27 cellular contexts compared by ENCODE assay signal in genomic region chr9:132587484-132587858, GRCh38. TPM values are rescaled to one million over a fixed set of nuclear protein-coding genes. Genes with fewer than 3 reads are reported as not detected.
"Had no signal": no experiment of that assay in that cellular context is flagged by ENCODE, and none has a peak within 500 bp of the region (broad histone marks: within the 10 kb centered on the region; RNA-seq: fewer than 3 reads in every experiment).

No MANE protein-coding gene starts in this region.

- H3K4me3 Mint-ChIP-seq: activated CD8-positive, alpha-beta T cell treated with anti-CD3 and anti-CD28 coated beads, Interleukin-2, amount 10 ng/mL, durations not matched to agents 7 days and 5 days; activated naive CD4-positive, alpha-beta T cell treated with anti-CD3 and anti-CD28 coated beads, Interleukin-2, amount 50 U/mL, for 24 hours; effector memory CD8-positive, alpha-beta T cell; mesothelial cell of epicardium; natural killer cell treated with Interleukin-12 subunit alpha and Interleukin-12 subunit beta and Interleukin-15 and Interleukin-18, amount 100 ng/mL, for 72 hours; type B pancreatic cell had no signal

- H3K36me3 Mint-ChIP-seq: activated naive CD4-positive, alpha-beta T cell treated with anti-CD3 and anti-CD28 coated beads, Interleukin-2, amount 50 U/mL, for 24 hours had no signal

- DNase-seq: activated CD4-positive, alpha-beta T cell treated with anti-CD3 and anti-CD28 coated beads, Interleukin-2, amount 50 U/mL, for 1 hour; activated CD4-positive, CD25-positive, alpha-beta regulatory T cell treated with anti-CD3 and anti-CD28 coated beads, Interleukin-2, amount 50 U/mL, for 72 hours; activated CD8-positive, alpha-beta T cell treated with anti-CD3 and anti-CD28 coated beads, Interleukin-2, amount 10 ng/mL, durations not matched to agents 7 days and 5 days; activated gamma-delta T cell treated with Interleukin-2 at 50 U/mL for 16 hours; adrenal gland; central memory CD4-positive, alpha-beta T cell; effector memory CD8-positive, alpha-beta T cell; mammary epithelial cell; occipital lobe; sigmoid colon; stimulated activated CD4-positive, alpha-beta T cell treated with anti-CD3 and anti-CD28 coated beads, Interleukin-2, amount 100 ng/mL, for 48 hours; T-helper 2 cell had no signal

- H3K9me3 Mint-ChIP-seq: activated naive CD4-positive, alpha-beta T cell treated with anti-CD3 and anti-CD28 coated beads, Interleukin-2, amount 50 U/mL, for 24 hours; effector memory CD8-positive, alpha-beta T cell; mesothelial cell of epicardium; natural killer cell treated with Interleukin-12 subunit alpha and Interleukin-12 subunit beta and Interleukin-15 and Interleukin-18, amount 100 ng/mL, for 72 hours; type B pancreatic cell had no signal

- H3K4me3 ChIP-seq: adrenal gland, hepatocyte, sigmoid colon, thoracic aorta, vagina had no signal

- H3K79me2 ChIP-seq: hepatocyte had no signal

- ATAC-seq: activated CD8-positive, alpha-beta T cell treated with anti-CD3 and anti-CD28 coated beads, Interleukin-2, amount 10 ng/mL, durations not matched to agents 7 days and 5 days; effector memory CD8-positive, alpha-beta T cell; esophagus mucosa; left ventricle myocardium superior; natural killer cell treated with Interleukin-12 subunit alpha and Interleukin-12 subunit beta and Interleukin-15 and Interleukin-18, amount 100 ng/mL, for 72 hours had no signal

- H3K36me3 ChIP-seq: adrenal gland, sigmoid colon, thoracic aorta, vagina had no signal

- H3K9me3 ChIP-seq: adrenal gland, sigmoid colon, thoracic aorta, vagina had no signal

- H3K27ac ChIP-seq: adrenal gland, hepatocyte, sigmoid colon, thoracic aorta, vagina, VCaP had no signal

- H2AFZ ChIP-seq: hepatocyte had no signal

- H3K27ac Mint-ChIP-seq: activated CD8-positive, alpha-beta T cell treated with anti-CD3 and anti-CD28 coated beads, Interleukin-2, amount 10 ng/mL, durations not matched to agents 7 days and 5 days; effector memory CD8-positive, alpha-beta T cell; mesothelial cell of epicardium; natural killer cell treated with Interleukin-12 subunit alpha and Interleukin-12 subunit beta and Interleukin-15 and Interleukin-18, amount 100 ng/mL, for 72 hours; type B pancreatic cell had no signal

- H3K4me2 ChIP-seq: hepatocyte had no signal

RNA-seq across cellular contexts. Expression of gene BARHL1, which starts 5.1 kb away (rescaled TPM):
- total RNA-seq: activated CD8-positive, alpha-beta T cell treated with anti-CD3 and anti-CD28 coated beads, Interleukin-2, amount 10 ng/mL, durations not matched to agents 7 days and 5 days; adrenal gland; astrocyte; dermis microvascular lymphatic vessel endothelial cell; endothelial cell of umbilical vein; esophagus mucosa; frontal cortex; hepatocyte; left ventricle myocardium superior; mammary epithelial cell; natural killer cell treated with Interleukin-12 subunit alpha and Interleukin-12 subunit beta and Interleukin-15 and Interleukin-18, amount 100 ng/mL, for 72 hours; occipital lobe; renal cortical epithelial cell; sigmoid colon; thoracic aorta; vagina had no signal
- polyA plus RNA-seq: adrenal gland, endothelial cell of umbilical vein, hepatocyte, mammary epithelial cell, sigmoid colon had no signal
